In the genomic region with DNA sequence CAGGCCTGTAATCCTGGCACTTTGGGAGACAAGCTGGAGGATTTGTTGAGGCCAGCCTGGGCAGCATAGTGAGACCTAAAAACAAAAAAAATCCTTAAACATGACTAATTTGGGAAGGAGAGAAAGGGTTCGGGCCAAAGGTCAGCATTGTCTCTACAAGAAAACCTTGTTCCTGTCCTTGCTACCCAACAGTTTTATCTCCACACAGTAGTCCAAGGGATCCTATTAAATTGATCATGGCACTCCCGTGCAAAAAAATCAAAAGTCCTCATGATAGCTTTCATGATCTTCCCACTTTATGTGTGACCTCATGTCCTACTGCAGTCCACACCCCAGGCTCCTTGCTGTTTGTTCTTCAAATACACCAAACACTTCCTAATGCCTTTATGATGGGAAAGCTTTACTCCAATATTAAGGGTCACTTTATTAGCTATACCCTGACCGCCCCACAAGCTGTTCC, we compare ENCODE assay signal across 1 cellular context.
TF ChIP-seq lines count a peak whose summit lies in the region.

No MANE protein-coding gene starts in this region.

TF ChIP-seq in H1, 55 proteins besides CTCF, POLR2A, EP300 and RAD21:
- TF ChIP-seq BCL11A (IDR thresholded peaks at IDR 0.05; ENCODE audit: low read depth in 2 of 2, low read length in 2 of 2) (no peak), PHF8 (conservative IDR thresholded peaks at IDR 0.05; ENCODE audit: low read depth, low read length) (no peak), HDAC2 (IDR thresholded peaks at IDR 0.05; ENCODE audit: borderline replicate concordance in 1 of 2, low read depth in 2 of 2, low read length in 2 of 2) (no peak), SAP30 (IDR thresholded peaks at IDR 0.05; ENCODE audit: insufficient read depth, insufficient replicate concordance, low read length) (no peak), SIX5 (IDR thresholded peaks at IDR 0.05; ENCODE audit: low read depth, low read length) (no peak), CTBP2 (IDR thresholded peaks at IDR 0.05; ENCODE audit: borderline replicate concordance, insufficient read depth, insufficient read length, low read length) (no peak), POLR2AphosphoS5 (IDR thresholded peaks at IDR 0.05; ENCODE audit: low read depth, low read length) (peak; percentile 80), JUND (IDR thresholded peaks at IDR 0.05; ENCODE audit: low read length) (no peak), TAF1 (IDR thresholded peaks at IDR 0.05; ENCODE audit: low read depth, low read length) (no peak), KDM1A (IDR thresholded peaks at IDR 0.05; ENCODE audit: borderline replicate concordance, low read length) (no peak)
- TF ChIP-seq, protein P1, sequence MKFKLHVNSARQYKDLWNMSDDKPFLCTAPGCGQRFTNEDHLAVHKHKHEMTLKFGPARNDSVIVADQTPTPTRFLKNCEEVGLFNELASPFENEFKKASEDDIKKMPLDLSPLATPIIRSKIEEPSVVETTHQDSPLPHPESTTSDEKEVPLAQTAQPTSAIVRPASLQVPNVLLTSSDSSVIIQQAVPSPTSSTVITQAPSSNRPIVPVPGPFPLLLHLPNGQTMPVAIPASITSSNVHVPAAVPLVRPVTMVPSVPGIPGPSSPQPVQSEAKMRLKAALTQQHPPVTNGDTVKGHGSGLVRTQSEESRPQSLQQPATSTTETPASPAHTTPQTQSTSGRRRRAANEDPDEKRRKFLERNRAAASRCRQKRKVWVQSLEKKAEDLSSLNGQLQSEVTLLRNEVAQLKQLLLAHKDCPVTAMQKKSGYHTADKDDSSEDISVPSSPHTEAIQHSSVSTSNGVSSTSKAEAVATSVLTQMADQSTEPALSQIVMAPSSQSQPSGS (IDR thresholded peaks at IDR 0.05; ENCODE audit: low read length), result peak; percentile 33; the same call in 1 of the 2 replicates
- TF ChIP-seq, protein P2, sequence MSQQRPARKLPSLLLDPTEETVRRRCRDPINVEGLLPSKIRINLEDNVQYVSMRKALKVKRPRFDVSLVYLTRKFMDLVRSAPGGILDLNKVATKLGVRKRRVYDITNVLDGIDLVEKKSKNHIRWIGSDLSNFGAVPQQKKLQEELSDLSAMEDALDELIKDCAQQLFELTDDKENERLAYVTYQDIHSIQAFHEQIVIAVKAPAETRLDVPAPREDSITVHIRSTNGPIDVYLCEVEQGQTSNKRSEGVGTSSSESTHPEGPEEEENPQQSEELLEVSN (IDR thresholded peaks at IDR 0.05), result no peak
